18 cellular contexts compared by ENCODE assay signal in genomic region chr3:183129243-183129642, GRCh38. TPM values are rescaled to one million over a fixed set of nuclear protein-coding genes. Genes with fewer than 3 reads are reported as not detected.
DNase-seq lines count a peak whose midpoint lies in the region; ATAC-seq, FAIRE-seq and TF ChIP-seq lines count a peak whose summit lies in the region.
"Had no signal": no experiment of that assay in that cellular context is flagged by ENCODE, and none has a peak within 500 bp of the region (broad histone marks: within the 10 kb centered on the region; RNA-seq: fewer than 3 reads in every experiment).

No MANE protein-coding gene starts in this region.

- BruUV-seq in K562 (replicated peaks; lab: Mats Ljungman, UMichigan) = no TSS peak

- H3K4me3 ChIP-seq in Karpas-422 (ENCODE audit: low read length) = no peak overlapping the region
- no peak overlapping the region for H3K4me3 ChIP-seq in K562
- H3K4me3 ChIP-seq in fibroblast of the aortic adventitia (ENCODE audit: low read depth, low read length) = no peak overlapping the region
- H3K4me3 ChIP-seq in small intestine (ENCODE audit: low read depth in 1 of 2, low read length in 2 of 2) = no peak overlapping the region
- H3K4me3 ChIP-seq: HAP-1 had no signal

- no peak for TF ChIP-seq CTCF in K562 (IDR thresholded peaks at IDR 0.05 in 2 of 3, conservative IDR thresholded peaks at IDR 0.05 in 1 of 3; ENCODE audit: insufficient read depth in 2 of 3, low read depth in 1 of 3, low read length in 3 of 3)
- no peak for TF ChIP-seq CTCF in fibroblast of the aortic adventitia (IDR thresholded peaks at IDR 0.05; ENCODE audit: insufficient read depth, low read length)

- peak; percentile 14 for DNase-seq in NCI-H1105 (lab: John Stamatoyannopoulos, UW)
- no peak for DNase-seq in NCI-H1105 treated with DMSO at 0.1 percent for 48 hours (lab: John Stamatoyannopoulos, UW)
- DNase-seq in Karpas-422 = no peak
- no peak for DNase-seq in K562 (ENCODE audit: extremely low read depth in 1 of 4, low spot score in 3 of 4)
- peak; percentile 5 for DNase-seq in fibroblast of the aortic adventitia (ENCODE audit: low read depth)
- no peak for DNase-seq in mesenteric fat pad (ENCODE audit: low spot score)
- no peak for DNase-seq in small intestine
- no peak for DNase-seq in NCI-H2081 (lab: John Stamatoyannopoulos, UW)
- DNase-seq: Caco-2; CD4-positive, CD25-positive, alpha-beta regulatory T cell; DMS79; NCI-H187; NCI-H2171 treated with DMSO at 0.1 percent for 48 hours; NCI-H446; NCI-H526 treated with DMSO at 0.1 percent for 48 hours; Right ventricle myocardium superior had no signal

- in situ Hi-C loops in K562 (cut with MboI) = loop anchor here (25.0 kb wide), 1 partner anchor 633 kb away; no protein-coding TSS in a partner anchor

- H3K27me3 ChIP-seq in Karpas-422 (ENCODE audit: low read length) (no peaks in the 10 kb centered on the region), K562 (ENCODE audit: control insufficient read depth in 2 of 2, insufficient read depth in 2 of 2, low read length in 2 of 2) (peaks cover 9 to 13% of the 10 kb centered on the region in 2 experiments), small intestine (ENCODE audit: control insufficient read depth in 2 of 2, insufficient read depth in 2 of 2, low read length in 2 of 2) (no peaks in the 10 kb centered on the region)

- no peaks in the 10 kb centered on the region for H3K79me2 ChIP-seq in Karpas-422 (ENCODE audit: low read length)
- no peaks in the 10 kb centered on the region for H3K79me2 ChIP-seq in K562 (ENCODE audit: control insufficient read depth, insufficient read depth, low read length)

- no peak for ATAC-seq in K562

- no peak for TF ChIP-seq RAD21 in K562 (CRISPR knock-in tag; conservative IDR thresholded peaks at IDR 0.05 in 1 of 2, IDR thresholded peaks at IDR 0.05 in 1 of 2)

- H3K36me3 ChIP-seq in Karpas-422 (ENCODE audit: insufficient read depth, low read length) = peaks cover 21% of the 10 kb centered on the region
- H3K36me3 ChIP-seq in K562 (ENCODE audit: control insufficient read depth, insufficient read depth, low read length) = no peaks in the 10 kb centered on the region
- H3K36me3 ChIP-seq in small intestine (ENCODE audit: control insufficient read depth in 2 of 2, insufficient read depth in 2 of 2, low read length in 2 of 2) = no peaks in the 10 kb centered on the region
- H3K36me3 ChIP-seq: HAP-1 had no signal

- WGBS in K562 (ENCODE audit: insufficient coverage, low coverage, missing lambda C conversion rate) = 10% methylated on average over 1 of the region's 1 CpG
- 95 to 100% (median 97%) methylated on average over 1 of the region's 1 CpG for WGBS in small intestine, 3 donors

- intact Hi-C loops in K562 (cut with micrococcal nuclease) = loop anchor here (10.0 kb wide), 1 partner anchor 636 kb away; no protein-coding TSS in a partner anchor

- no peak overlapping the region for H3K9ac ChIP-seq in Karpas-422 (ENCODE audit: low read length)
- no peak overlapping the region for H3K9ac ChIP-seq in K562 (ENCODE audit: insufficient read depth in 1 of 2, low read depth in 2 of 2, low read length in 2 of 2)

- H3K27ac ChIP-seq in Karpas-422 (ENCODE audit: low read length) = 0 out of 2 replicates have a peak overlapping the region, but pooled peaks have one; percentile 10
- H3K27ac ChIP-seq in K562 (ENCODE audit: extremely low read depth, low read depth, low read length) = no peak overlapping the region
- H3K27ac ChIP-seq in small intestine (ENCODE audit: low read depth in 1 of 2, low read length in 1 of 2) = no peak overlapping the region

- TF ChIP-seq POLR2A in K562 (conservative IDR thresholded peaks at IDR 0.05) = no peak

- H4K20me1 ChIP-seq in Karpas-422 (ENCODE audit: insufficient read depth, low read depth, low read length) = no peaks in the 10 kb centered on the region
- no peaks in the 10 kb centered on the region for H4K20me1 ChIP-seq in K562 (replicated peaks; ENCODE audit: control insufficient read depth, insufficient read depth, low read length)

- TF ChIP-seq EP300 in K562 (IDR thresholded peaks at IDR 0.05; ENCODE audit: low read length) = no peak

- POLR2A ChIA-PET in K562 (lab: Yijun Ruan, JAX) = interaction anchor here (1.0 to 1.5 kb wide), 2 partner anchors 256 to 319 kb away, joined by 3 to 6 read pairs; no protein-coding TSS in a partner anchor

- H3K4me2 ChIP-seq in Karpas-422 (ENCODE audit: low read depth, low read length, poor library complexity, severe bottlenecking) = no peak overlapping the region
- no peak overlapping the region for H3K4me2 ChIP-seq in K562 (ENCODE audit: insufficient read depth, low read length)

- H2AFZ ChIP-seq in Karpas-422 (ENCODE audit: low read length) (no peak overlapping the region), K562 (ENCODE audit: low read depth, low read length) (no peak overlapping the region)

- H3K9me2 ChIP-seq in Karpas-422 (replicated peaks; ENCODE audit: insufficient read depth, low read length) = no peaks in the 10 kb centered on the region

- CTCF ChIA-PET in K562 (lab: Yijun Ruan, JAX; ENCODE audit: low intra/inter-chr PET ratio) = no interaction called here

- no peaks in the 10 kb centered on the region for H3K9me3 ChIP-seq in Karpas-422 (ENCODE audit: low read length)
- H3K9me3 ChIP-seq in K562 (replicated peaks; ENCODE audit: control insufficient read depth, insufficient read depth, low read depth, low read length) = peaks cover 2% of the 10 kb centered on the region; the same call in 1 of the 2 replicates
- no peaks in the 10 kb centered on the region for H3K9me3 ChIP-seq in small intestine (ENCODE audit: control insufficient read depth, low read depth)
- H3K9me3 ChIP-seq: Caco-2, HAP-1 had no signal

- H3K9me1 ChIP-seq in K562 (ENCODE audit: control insufficient read depth, insufficient read depth, low read length) = no peaks in the 10 kb centered on the region

- H3K4me1 ChIP-seq in Karpas-422 (ENCODE audit: low read length) = peaks cover 48% of the 10 kb centered on the region
- H3K4me1 ChIP-seq in K562 (replicated peaks in 1 of 2; ENCODE audit: control insufficient read depth in 2 of 2, insufficient read depth in 2 of 2, low read length in 2 of 2) = no peaks in the 10 kb centered on the region
- H3K4me1 ChIP-seq in small intestine (ENCODE audit: control insufficient read depth in 2 of 2, insufficient read depth in 1 of 2, low read depth in 1 of 2, low read length in 1 of 2) = no peaks in the 10 kb centered on the region
- H3K4me1 ChIP-seq: Caco-2, HAP-1 had no signal

- FAIRE-seq in K562 (lab: Jason Lieb, UNC) (no peak), small intestine (lab: Jason Lieb, UNC) (no peak)

RNA-seq across cellular contexts. Expression of gene MCCC1, which starts 29.9 kb away (rescaled TPM):
- total RNA-seq in Karpas-422 (2014; rRNA removed; shearing (Covaris generic); ENCODE audit: low replicate concordance) = 60.4 and 61.7 TPM in 2 replicates
- 22.1 and 32.8 TPM in 2 replicates for total RNA-seq in K562 (2011; cell fraction: chromatin; rRNA removed; ENCODE audit: low replicate concordance)
- total RNA-seq in K562 (2011; cell fraction: nucleolus; rRNA removed) = 16.7 and 23.5 TPM in 2 replicates
- 14.1 and 14.9 TPM in 2 replicates for total RNA-seq in K562 (2011; cell fraction: nucleoplasm; rRNA removed)
- total RNA-seq in K562 (2014; rRNA removed) = 18.3 and 21.4 TPM in 2 replicates
- total RNA-seq in K562 (2014; rRNA removed; fragmentation: Illumina TruSeq; extraction: Trizol) = 25.1 and 33.5 TPM in 2 replicates
- total RNA-seq in K562 (2015; rRNA removed; fragmentation: Illumina TruSeq; extraction: Trizol) = 23.0 and 23.6 TPM in 2 replicates
- 24.1 and 25.3 TPM in 2 replicates for total RNA-seq in K562 (2021)
- 19.8 and 26.9 TPM in 2 replicates for polyA plus RNA-seq in K562 (2011; rRNA removed)
- 14.4 and 15.6 TPM in 2 replicates for polyA plus RNA-seq in K562 (2011; cell fraction: cytosol; rRNA removed)
- 22.4 and 29.5 TPM in 2 replicates for polyA plus RNA-seq in K562 (2011; cell fraction: nucleus; rRNA removed)
- polyA plus RNA-seq in K562 (2012) = 21.3 and 22.2 TPM in 2 replicates
- 22.8 and 23.0 TPM in 2 replicates for polyA plus RNA-seq in K562 (2014; fragmentation: Illumina TruSeq; extraction: Trizol)
- polyA plus RNA-seq in K562 (2014; fragmentation: Nextera tagmentation; extraction: Ambion mirVana) = 10 to 100 TPM; 13.7 to 14.3 TPM
- polyA plus RNA-seq in K562 (2014; rRNA removed) = 19.7 and 25.0 TPM in 2 replicates
- polyA minus RNA-seq in K562 (2011; rRNA and poly(A)+ RNA removed) = 32.0 and 42.5 TPM in 2 replicates
- 13.7 and 19.9 TPM in 2 replicates for polyA minus RNA-seq in K562 (2011; cell fraction: cytosol; rRNA and poly(A)+ RNA removed)
- 24.5 and 26.8 TPM in 2 replicates for polyA minus RNA-seq in K562 (2011; cell fraction: nucleus; rRNA and poly(A)+ RNA removed)
- total RNA-seq in fibroblast of the aortic adventitia (ENCODE audit: low replicate concordance) = 23.7 and 38.2 TPM in 2 replicates
- total RNA-seq in mesenteric fat pad = 55.2 TPM
- 10 to 100 TPM; 22.6 to 30.6 (median 26.2) TPM for polyA plus RNA-seq in small intestine

RNA-seq across cellular contexts. Expression of gene LAMP3, which starts 33.3 kb away (rescaled TPM):
- 44.0 and 102 TPM in 2 replicates for total RNA-seq in Karpas-422 (2014; rRNA removed; shearing (Covaris generic); ENCODE audit: low replicate concordance)
- total RNA-seq in K562 (2011; cell fraction: chromatin; rRNA removed; ENCODE audit: low replicate concordance) = 0.37 and 0.84 TPM in 2 replicates
- total RNA-seq in K562 (2011; cell fraction: nucleolus; rRNA removed) = 0.17 and 0.26 TPM in 2 replicates
- 0.31 and 0.44 TPM in 2 replicates for total RNA-seq in K562 (2011; cell fraction: nucleoplasm; rRNA removed)
- total RNA-seq in K562 (2014; rRNA removed) (0.27 and 0.57 TPM in 2 replicates), K562 (2014; rRNA removed; fragmentation: Illumina TruSeq; extraction: Trizol) (0.67 and 0.91 TPM in 2 replicates), K562 (2015; rRNA removed; fragmentation: Illumina TruSeq; extraction: Trizol) (0.33 and 0.34 TPM in 2 replicates), K562 (2021) (0.65 and 0.82 TPM in 2 replicates), fibroblast of the aortic adventitia (ENCODE audit: low replicate concordance) (0.08 and 0.36 TPM in 2 replicates), mesenteric fat pad (not detected)
- polyA plus RNA-seq in K562 (2011; rRNA removed) (0.35 and 0.51 TPM in 2 replicates), K562 (2014; fragmentation: Illumina TruSeq; extraction: Trizol) (1.5 and 1.8 TPM in 2 replicates), K562 (2014; fragmentation: Nextera tagmentation; extraction: Ambion mirVana) (under 1 TPM; 0.50 to 0.59 TPM), K562 (2014; rRNA removed) (0.48 and 0.58 TPM in 2 replicates), small intestine (1 to 10 TPM in 2 of 3 donors, under 1 TPM in 1; 0.27 to 2.2 (median 1.1) TPM)
- polyA plus RNA-seq in K562 (2011; cell fraction: cytosol; rRNA removed) = 0.24 and 0.34 TPM in 2 replicates
- polyA plus RNA-seq in K562 (2011; cell fraction: nucleus; rRNA removed) = 0.23 and 0.29 TPM in 2 replicates
- polyA plus RNA-seq in K562 (2012) = 0.86 and 12.2 TPM in 2 replicates
- 0.32 and 0.75 TPM in 2 replicates for polyA minus RNA-seq in K562 (2011; rRNA and poly(A)+ RNA removed)
- polyA minus RNA-seq in K562 (2011; cell fraction: cytosol; rRNA and poly(A)+ RNA removed) = not detected in 2 replicates
- polyA minus RNA-seq in K562 (2011; cell fraction: nucleus; rRNA and poly(A)+ RNA removed) = 0.27 TPM in 1 of 2 replicates, not detected in the other
- total RNA-seq: A172, Right ventricle myocardium superior had no signal

Comparison
In these comparisons a context has a peak if more than half of its experiments do, and no peak if none do; other contexts are left out.
1. DNase-seq: peak in NCI-H1105 (single experiment) and fibroblast of the aortic adventitia (single experiment); none in NCI-H1105 treated with DMSO at 0.1 percent for 48 hours (single experiment), Karpas-422 (single experiment), K562 (0 of 4), mesenteric fat pad (single experiment), small intestine (single experiment) and NCI-H2081 (0 of 2).
2. RNA of gene LAMP3, which starts 33.3 kb away (total RNA-seq): 44.0 to 102 TPM in Karpas-422; 0.17 to 0.91 TPM in K562, 0.08 to 0.36 TPM in fibroblast of the aortic adventitia and not detected in mesenteric fat pad (single experiment); every median in the first group is over 10 times any median in the second.